25 cellular contexts compared by ENCODE assay signal in the genomic region with DNA sequence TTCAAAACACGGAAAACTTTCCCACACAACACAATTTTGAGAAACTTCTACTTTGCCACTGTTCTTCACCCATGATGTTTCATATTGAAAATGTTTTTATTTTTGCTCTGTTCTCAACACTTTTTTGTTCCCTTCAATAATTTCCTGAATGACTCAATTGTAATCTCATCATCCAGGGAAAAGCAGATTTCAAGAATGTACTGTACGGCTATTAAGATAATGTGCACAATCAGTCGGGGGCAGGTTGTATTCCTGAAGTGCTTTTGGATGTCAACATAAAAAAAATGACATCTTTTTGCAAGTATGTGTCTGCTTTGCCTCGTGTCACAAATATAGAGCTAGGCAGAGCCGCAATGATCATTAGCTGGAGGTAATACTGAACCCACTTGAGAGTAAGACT. TPM values are rescaled to one million over a fixed set of nuclear protein-coding genes. Genes with fewer than 3 reads are reported as not detected.
"Had no signal": no experiment of that assay in that cellular context is flagged by ENCODE, and none has a peak within 500 bp of the region (broad histone marks: within the 10 kb centered on the region; RNA-seq: fewer than 3 reads in every experiment).

No MANE protein-coding gene starts in this region.

- H3K4me1 Mint-ChIP-seq: activated naive CD4-positive, alpha-beta T cell treated with anti-CD3 and anti-CD28 coated beads, Interleukin-2, amount 50 U/mL, for 24 hours had no signal

- H3K36me3 ChIP-seq: SJCRH30 had no signal

- H3K27ac Mint-ChIP-seq: activated CD8-positive, alpha-beta T cell treated with anti-CD3 and anti-CD28 coated beads, Interleukin-2, amount 10 ng/mL, durations not matched to agents 7 days and 5 days; activated naive CD4-positive, alpha-beta T cell treated with anti-CD3 and anti-CD28 coated beads, Interleukin-2, amount 50 U/mL, for 24 hours; activated T-cell treated with anti-CD3 and anti-CD28 coated beads, Interleukin-2, amount 50 U/mL, for 24 hours; activated T-helper 1 cell treated with anti-CD3 and anti-CD28 coated beads, Interleukin-12 subunit alpha, Interleukin-12 subunit beta, Interleukin-2, Interleukin-4 antibody, amounts not matched to agents 30 ng/mL and 10 ng/mL and 1 ng/mL, durations not matched to agents 14 hours and 24 hours and 36 hours; T-helper 1 cell treated with Interleukin-12 subunit alpha and Interleukin-12 subunit beta and Interleukin-4 antibody, amounts not matched to agents 30 μg/mL and 1 μg/mL, for 36 hours; WTC11 had no signal

- H3K27ac ChIP-seq: SJCRH30 had no signal

- H3K27me3 ChIP-seq: SJCRH30 had no signal

- DNase-seq: activated CD4-positive, alpha-beta T cell treated with anti-CD3 and anti-CD28 coated beads for 48 hours; activated CD4-positive, alpha-beta T cell treated with anti-CD3 and anti-CD28 coated beads, Interleukin-2, amount 50 U/mL, for 4 hours; activated CD4-positive, CD25-positive, alpha-beta regulatory T cell treated with anti-CD3 and anti-CD28 coated beads, Interleukin-2, amount 50 U/mL, for 72 hours; activated CD8-positive, alpha-beta memory T cell treated with anti-CD3 and anti-CD28 coated beads, Interleukin-2, amount 50 U/mL, for 48 hours; activated CD8-positive, alpha-beta T cell treated with anti-CD3 and anti-CD28 coated beads, Interleukin-2, amount 10 ng/mL, durations not matched to agents 7 days and 5 days; activated effector memory CD4-positive, alpha-beta T cell treated with Interleukin-2 at 50 U/mL for 16 hours; activated naive CD4-positive, alpha-beta T cell; activated T-cell treated with anti-CD3 and anti-CD28 coated beads, Interleukin-2, amount 50 U/mL, for 24 hours; Kasumi-1; KBM-7; NCI-H1105 treated with DMSO at 0.1 percent for 48 hours; NCI-H1436 treated with DMSO at 0.1 percent for 48 hours; NCI-H187; NCI-H2171 treated with DMSO at 0.1 percent for 48 hours; NCI-H510A; NCI-H526 treated with DMSO at 0.1 percent for 48 hours; NCI-H82; Right ventricle myocardium superior; SJCRH30 had no signal

- H3K4me1 ChIP-seq: SJCRH30 had no signal

- H3K4me3 Mint-ChIP-seq: activated CD8-positive, alpha-beta T cell treated with anti-CD3 and anti-CD28 coated beads, Interleukin-2, amount 10 ng/mL, durations not matched to agents 7 days and 5 days; activated naive CD4-positive, alpha-beta T cell treated with anti-CD3 and anti-CD28 coated beads, Interleukin-2, amount 50 U/mL, for 24 hours; activated T-cell treated with anti-CD3 and anti-CD28 coated beads, Interleukin-2, amount 50 U/mL, for 24 hours; activated T-helper 1 cell treated with anti-CD3 and anti-CD28 coated beads, Interleukin-12 subunit alpha, Interleukin-12 subunit beta, Interleukin-2, Interleukin-4 antibody, amounts not matched to agents 30 ng/mL and 10 ng/mL and 1 ng/mL, durations not matched to agents 14 hours and 24 hours and 36 hours; T-helper 1 cell treated with Interleukin-12 subunit alpha and Interleukin-12 subunit beta and Interleukin-4 antibody, amounts not matched to agents 30 μg/mL and 1 μg/mL, for 36 hours had no signal

- H3K4me3 ChIP-seq: SJCRH30 had no signal

- ATAC-seq: activated CD8-positive, alpha-beta T cell treated with anti-CD3 and anti-CD28 coated beads, Interleukin-2, amount 10 ng/mL, durations not matched to agents 7 days and 5 days had no signal

- H3K36me3 Mint-ChIP-seq: activated naive CD4-positive, alpha-beta T cell treated with anti-CD3 and anti-CD28 coated beads, Interleukin-2, amount 50 U/mL, for 24 hours; WTC11 had no signal

- H3K9me3 ChIP-seq: SJCRH30 had no signal

- H3K9me3 Mint-ChIP-seq: activated naive CD4-positive, alpha-beta T cell treated with anti-CD3 and anti-CD28 coated beads, Interleukin-2, amount 50 U/mL, for 24 hours; activated T-cell treated with anti-CD3 and anti-CD28 coated beads, Interleukin-2, amount 50 U/mL, for 24 hours; activated T-helper 1 cell treated with anti-CD3 and anti-CD28 coated beads, Interleukin-12 subunit alpha, Interleukin-12 subunit beta, Interleukin-2, Interleukin-4 antibody, amounts not matched to agents 30 ng/mL and 10 ng/mL and 1 ng/mL, durations not matched to agents 14 hours and 24 hours and 36 hours; T-helper 1 cell treated with Interleukin-12 subunit alpha and Interleukin-12 subunit beta and Interleukin-4 antibody, amounts not matched to agents 30 μg/mL and 1 μg/mL, for 36 hours; WTC11 had no signal

RNA-seq across cellular contexts. Expression of a gene that starts 9.7 kb away (rescaled TPM):
- total RNA-seq: activated CD8-positive, alpha-beta T cell treated with anti-CD3 and anti-CD28 coated beads, Interleukin-2, amount 10 ng/mL, durations not matched to agents 7 days and 5 days; activated T-helper 1 cell treated with anti-CD3 and anti-CD28 coated beads, Interleukin-12 subunit alpha, Interleukin-12 subunit beta, Interleukin-2, Interleukin-4 antibody, amounts not matched to agents 30 ng/mL and 10 ng/mL and 1 ng/mL, durations not matched to agents 14 hours and 24 hours and 36 hours; OCI-LY7; RPMI7951; WTC11 had no signal
